ENCODE assay signal across 9 cellular contexts in genomic region chr19:18856385-18857126, GRCh38. TPM values are rescaled to one million over a fixed set of nuclear protein-coding genes. Genes with fewer than 3 reads are reported as not detected.
DNase-seq lines count a peak whose midpoint lies in the region; ATAC-seq and TF ChIP-seq lines count a peak whose summit lies in the region.
"Had no signal": no experiment of that assay in that cellular context is flagged by ENCODE, and none has a peak within 500 bp of the region (broad histone marks: within the 10 kb centered on the region; RNA-seq: fewer than 3 reads in every experiment).

No MANE protein-coding gene starts in this region.

- POLR2A ChIA-PET in RWPE1 (lab: Yijun Ruan, JAX; ENCODE audit: low non-redundant PET): interaction anchor here (0.6 kb wide), 1 partner anchor 338 kb away, joined by 6 read pairs; no protein-coding TSS in a partner anchor

- H3K4me1 ChIP-seq in uterus: no peaks in the 10 kb centered on the region

- H3K4me3 Mint-ChIP-seq in progenitor cell of endocrine pancreas (ENCODE audit: low read depth): no peak overlapping the region

- CTCF ChIA-PET in RWPE1 (lab: Yijun Ruan, JAX): interaction anchor here (0.5 to 1.1 kb wide), 4 partner anchors 11 to 262 kb away, joined by 3 to 5 read pairs (median 4); no protein-coding TSS in a partner anchor

- H3K9me3 Mint-ChIP-seq in progenitor cell of endocrine pancreas (ENCODE audit: low read depth): no peaks in the 10 kb centered on the region

- H3K9me3 ChIP-seq in uterus: no peaks in the 10 kb centered on the region

- ATAC-seq in HG03159 (IDR thresholded peaks at IDR 0.05; ENCODE audit: unreplicated experiment): no peak

- no peak for TF ChIP-seq POLR2A in uterus (IDR thresholded peaks at IDR 0.05)

- intact Hi-C loops in uterus (cut with DNase I; ENCODE audit: low total_unique reads): no loop called here

- no peaks in the 10 kb centered on the region for H3K27me3 ChIP-seq in uterus

- H3K27ac ChIP-seq in RWPE1: peak overlapping the region; percentile 31
- H3K27ac ChIP-seq in uterus: no peak overlapping the region
- H3K27ac ChIP-seq: KMS-11 had no signal

- no peaks in the 10 kb centered on the region for H3K27me3 Mint-ChIP-seq in progenitor cell of endocrine pancreas

- DNase-seq in RWPE1 (ENCODE audit: low spot score) (peak; percentile 20), fibroblast of the conjunctiva (ENCODE audit: low read depth) (peak; percentile 56), progenitor cell of endocrine pancreas (ENCODE audit: low spot score, unreplicated experiment) (no peak), NAMALWA (ENCODE audit: low spot score) (no peak), NCI-H2171 (lab: John Stamatoyannopoulos, UW) (no peak), uterus (no peak)

- no peak overlapping the region for H3K4me3 ChIP-seq in uterus

- peaks cover 13% of the 10 kb centered on the region for H3K36me3 Mint-ChIP-seq in progenitor cell of endocrine pancreas (ENCODE audit: insufficient read depth)

- H3K27ac Mint-ChIP-seq in progenitor cell of endocrine pancreas: no peak overlapping the region

- H3K4me1 Mint-ChIP-seq in progenitor cell of endocrine pancreas (ENCODE audit: low read depth): no peaks in the 10 kb centered on the region

- TF ChIP-seq CTCF in GM12874 (IDR thresholded peaks at IDR 0.05; ENCODE audit: insufficient read depth, low read depth, low read length) (peak; percentile 20; the same call in 1 of the 2 replicates), RWPE1 (conservative IDR thresholded peaks at IDR 0.05; ENCODE audit: low read depth) (peak; percentile 29; the same call in 1 of the 2 replicates), progenitor cell of endocrine pancreas (IDR thresholded peaks at IDR 0.05; ENCODE audit: unreplicated experiment) (peak; percentile 36), uterus (IDR thresholded peaks at IDR 0.05) (no peak)

- no peaks in the 10 kb centered on the region for H3K36me3 ChIP-seq in uterus

RNA-seq across cellular contexts. Expression of gene UPF1, which starts 24.8 kb away (rescaled TPM):
- total RNA-seq in progenitor cell of endocrine pancreas (87.1 and 90.9 TPM in 2 replicates), uterus (100 to 1,000 TPM in 1 of 4 donors, 10 to 100 TPM in 3; 17.9 to 105 (median 43.7) TPM)

RNA-seq across cellular contexts. Expression of gene CERS1, which starts 39.4 kb away (rescaled TPM):
- total RNA-seq in progenitor cell of endocrine pancreas: 20.1 and 20.9 TPM in 2 replicates
- 1 to 10 TPM in 1 of 4 donors, under 1 TPM in 1, not detected in 2; 0.30 to 4.9 TPM for total RNA-seq in uterus

Comparison
In these comparisons a context has a peak if more than half of its experiments do, and no peak if none do; other contexts are left out.
1. CTCF ChIP-seq: peak in GM12874 (single experiment), RWPE1 (single experiment) and progenitor cell of endocrine pancreas (single experiment); none in uterus (0 of 4).
2. DNase-seq: peak in RWPE1 (single experiment) and fibroblast of the conjunctiva (single experiment); none in progenitor cell of endocrine pancreas (single experiment), NAMALWA (single experiment), NCI-H2171 (single experiment) and uterus (0 of 2).